Comparison of ENCODE assay signal across 10 cellular contexts in genomic region chr20:36852187-36852586, GRCh38. TPM values are rescaled to one million over a fixed set of nuclear protein-coding genes. Genes with fewer than 3 reads are reported as not detected.
A peak's percentile ranks its signal among the peaks of the same experiment; 100 is the strongest.
DNase-seq lines count a peak whose midpoint lies in the region; ATAC-seq and TF ChIP-seq lines count a peak whose summit lies in the region.
"Had no signal": no experiment of that assay in that cellular context is flagged by ENCODE, and none has a peak within 500 bp of the region (broad histone marks: within the 10 kb centered on the region; RNA-seq: fewer than 3 reads in every experiment).

No MANE protein-coding gene starts in this region.

- H2AFZ ChIP-seq in OCI-LY7 (ENCODE audit: low read length) = peak overlapping the region; percentile 40

- peak overlapping the region; percentile 19 for H3K27ac ChIP-seq in OCI-LY7 (ENCODE audit: low read depth, low read length, poor library complexity, severe bottlenecking)
- H3K27ac ChIP-seq in heart right ventricle = peak overlapping the region; percentile 5 to 91 (median 72)
- peak overlapping the region; percentile 69 to 77 (median 71) for H3K27ac ChIP-seq in gastrocnemius medialis
- H3K27ac ChIP-seq: neutrophil had no signal

- H3K4me1 ChIP-seq in OCI-LY7 (ENCODE audit: insufficient read depth, low read length, poor library complexity, severe bottlenecking) (peaks cover 52% of the 10 kb centered on the region), heart right ventricle (peaks cover 49 to 98% (median 81%) of the 10 kb centered on the region in 9 donors), gastrocnemius medialis (peaks cover 45 to 50% of the 10 kb centered on the region in 2 donors)

- H3K36me3 ChIP-seq in OCI-LY7 (ENCODE audit: insufficient read depth, low read length) (peaks cover 7% of the 10 kb centered on the region), heart right ventricle (peaks cover 0 to 5% (median 0%) of the 10 kb centered on the region in 9 donors), gastrocnemius medialis (no peaks in the 10 kb centered on the region)
- H3K36me3 ChIP-seq: neutrophil had no signal

- peaks cover 4% of the 10 kb centered on the region for H3K27me3 Mint-ChIP-seq in T-helper 17 cell

- H3K79me2 ChIP-seq in OCI-LY7 (ENCODE audit: insufficient read depth, low read depth, low read length) = no peaks in the 10 kb centered on the region

- peak overlapping the region; percentile 35 for H3K4me2 ChIP-seq in OCI-LY7 (ENCODE audit: low read length)

- H3K36me3 Mint-ChIP-seq in T-helper 17 cell (ENCODE audit: low read depth) = peaks cover 5% of the 10 kb centered on the region

- H3K27me3 ChIP-seq in heart right ventricle (no peaks in the 10 kb centered on the region), gastrocnemius medialis (no peaks in the 10 kb centered on the region)
- H3K27me3 ChIP-seq: neutrophil had no signal

- peaks cover 9% of the 10 kb centered on the region for H3K4me1 Mint-ChIP-seq in T-helper 17 cell

- in situ Hi-C loops in G401 (cut with HindIII; ENCODE audit: low sequenced_read_pairs) (no loop called here), gastrocnemius medialis (cut with MboI; ENCODE audit: low sequenced_read_pairs in 4 of 4) (no loop called here)

- no peak overlapping the region for H3K27ac Mint-ChIP-seq in T-helper 17 cell

- no TSS peak for BruUV-seq in OCI-LY7 (replicated peaks; lab: Mats Ljungman, UMichigan)

- WGBS in heart right ventricle, 2 donors = 26 to 46% methylated on average over 12 of the region's 12 CpGs

- no peaks in the 10 kb centered on the region for H3K9me2 ChIP-seq in OCI-LY7 (ENCODE audit: insufficient read depth, low read length)

- no peak overlapping the region for H3K4me3 Mint-ChIP-seq in T-helper 17 cell

- ATAC-seq in heart right ventricle = peak in 6 of 8 donors; percentile 14 to 43 (median 22)
- no peak for ATAC-seq in gastrocnemius medialis
- no peak for ATAC-seq in T-helper 17 cell
- ATAC-seq in GM21390 (IDR thresholded peaks at IDR 0.05; ENCODE audit: unreplicated experiment) = no peak
- no peak for ATAC-seq in GM21576 (IDR thresholded peaks at IDR 0.05; ENCODE audit: unreplicated experiment)

- POLR2A ChIA-PET in OCI-LY7 (lab: Charles Lee) = interaction anchor here (0.6 to 1.4 kb wide), 4 partner anchors 9 to 715 kb away, joined by 3 to 4 read pairs (median 4); no protein-coding TSS in a partner anchor

- TF ChIP-seq POLR2A in gastrocnemius medialis (IDR thresholded peaks at IDR 0.05) = no peak

- CTCF ChIA-PET in OCI-LY7 (lab: Charles Lee; ENCODE audit: unreplicated experiment) = no interaction called here

- peaks cover 6% of the 10 kb centered on the region for H3K9me3 ChIP-seq in OCI-LY7 (ENCODE audit: low read length)
- peaks cover 0 to 6% (median 0%) of the 10 kb centered on the region in 11 donors for H3K9me3 ChIP-seq in heart right ventricle
- no peaks in the 10 kb centered on the region for H3K9me3 ChIP-seq in gastrocnemius medialis
- no peaks in the 10 kb centered on the region for H3K9me3 ChIP-seq in T-helper 17 cell (ENCODE audit: control insufficient read depth, low read length, poor library complexity, severe bottlenecking)
- H3K9me3 ChIP-seq: neutrophil had no signal

- no peak for TF ChIP-seq CTCF in OCI-LY7 (conservative IDR thresholded peaks at IDR 0.05; ENCODE audit: low read length)
- TF ChIP-seq CTCF in heart right ventricle (IDR thresholded peaks at IDR 0.05) = no peak
- no peak for TF ChIP-seq CTCF in gastrocnemius medialis (IDR thresholded peaks at IDR 0.05 in 4 of 5, conservative IDR thresholded peaks at IDR 0.05 in 1 of 5)

- H3K4me3 ChIP-seq in OCI-LY7 (ENCODE audit: low read depth, low read length, poor library complexity, severe bottlenecking) = peak overlapping the region; percentile 5
- no peak overlapping the region for H3K4me3 ChIP-seq in heart right ventricle
- no peak overlapping the region for H3K4me3 ChIP-seq in gastrocnemius medialis

- intact Hi-C loops in OCI-LY7 (cut with micrococcal nuclease; ENCODE audit: unreplicated experiment) = no loop called here
- intact Hi-C loops in heart right ventricle (cut with DNase I) = no loop called here
- intact Hi-C loops in gastrocnemius medialis (cut with DNase I; ENCODE audit: low total_unique reads) = no loop called here

- DNase-seq in G401 (ENCODE audit: low spot score) = peak; percentile 97
- peak; percentile 28 for DNase-seq in OCI-LY7 (ENCODE audit: low spot score)
- DNase-seq in heart right ventricle = peak in 1 of 2 donors; percentile 64
- DNase-seq in gastrocnemius medialis = no peak
- DNase-seq in T-helper 17 cell = no peak
- DNase-seq in NCI-H128 (lab: John Stamatoyannopoulos, UW; ENCODE audit: unreplicated experiment) = no peak
- DNase-seq: activated naive CD4-positive, alpha-beta T cell had no signal

- no peaks in the 10 kb centered on the region for H4K20me1 ChIP-seq in OCI-LY7 (ENCODE audit: insufficient read depth, low read length)

RNA-seq across cellular contexts. Expression of gene TLDC2, which starts 23.8 kb away (rescaled TPM):
- total RNA-seq in G401 (2014; rRNA removed; shearing (Covaris generic)) = 0.14 and 1.2 TPM in 2 replicates
- 0.18 TPM in 1 of 2 replicates, not detected in the other for total RNA-seq in OCI-LY7 (2014; rRNA removed; shearing (Covaris generic))
- total RNA-seq in OCI-LY7 (2022) = not detected in 2 replicates
- not detected for total RNA-seq in heart right ventricle
- polyA plus RNA-seq in heart right ventricle = under 1 TPM in 1 of 2 donors, not detected in 1; 0.01 TPM
- not detected for total RNA-seq in gastrocnemius medialis
- total RNA-seq in T-helper 17 cell = not detected

Comparison
In these comparisons a context has a peak if more than half of its experiments do, and no peak if none do; other contexts are left out.
1. DNase-seq: peak in G401 (single experiment) and OCI-LY7 (single experiment); none in gastrocnemius medialis (0 of 2), T-helper 17 cell (0 of 3) and NCI-H128 (single experiment).
2. H3K27ac ChIP-seq: peak in every context shown above with its lines; median percentile 72 in heart right ventricle; 71 in gastrocnemius medialis; 19 in OCI-LY7.
3. ATAC-seq: peak in heart right ventricle (6 of 8); none in gastrocnemius medialis (0 of 2), T-helper 17 cell (single experiment), GM21390 (single experiment) and GM21576 (single experiment).